1 cellular context compared by ENCODE assay signal in the genomic region with DNA sequence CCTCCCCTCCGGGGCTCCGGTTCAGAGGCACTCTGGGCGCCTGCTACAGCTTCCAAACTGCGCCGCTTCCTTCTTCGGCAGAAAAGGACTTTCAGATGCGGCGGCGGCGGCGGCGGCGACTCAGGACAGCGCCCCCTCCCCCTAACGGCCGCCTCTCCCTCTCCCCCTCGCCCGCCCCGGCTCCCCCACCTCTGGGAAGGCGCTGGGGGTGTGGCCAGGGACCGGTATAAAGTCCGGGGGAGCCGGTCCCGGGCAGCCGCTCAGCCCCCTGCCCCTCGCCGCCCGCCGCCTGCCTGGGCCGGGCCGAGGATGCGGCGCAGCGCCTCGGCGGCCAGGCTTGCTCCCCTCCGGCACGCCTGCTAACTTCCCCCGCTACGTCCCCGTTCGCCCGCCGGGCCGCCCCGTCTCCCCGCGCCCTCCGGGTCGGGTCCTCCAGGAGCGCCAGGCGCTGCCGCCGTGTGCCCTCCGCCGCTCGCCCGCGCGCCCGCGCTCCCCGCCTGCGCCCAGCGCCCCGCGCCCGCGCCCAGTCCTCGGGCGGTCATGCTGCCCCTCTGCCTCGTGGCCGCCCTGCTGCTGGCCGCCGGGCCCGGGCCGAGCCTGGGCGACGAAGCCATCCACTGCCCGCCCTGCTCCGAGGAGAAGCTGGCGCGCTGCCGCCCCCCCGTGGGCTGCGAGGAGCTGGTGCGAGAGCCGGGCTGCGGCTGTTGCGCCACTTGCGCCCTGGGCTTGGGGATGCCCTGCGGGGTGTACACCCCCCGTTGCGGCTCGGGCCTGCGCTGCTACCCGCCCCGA.
TF ChIP-seq lines count a peak whose summit lies in the region.

A gene (plus strand): TSS at position 255 of the 792 bp plus-strand sequence. CDS start 286 bp downstream, at position 541.

TF ChIP-seq in K562, 482 proteins besides CTCF, POLR2A, EP300 and RAD21 (continued from another document and continues in another):
- TF ChIP-seq, protein P1, sequence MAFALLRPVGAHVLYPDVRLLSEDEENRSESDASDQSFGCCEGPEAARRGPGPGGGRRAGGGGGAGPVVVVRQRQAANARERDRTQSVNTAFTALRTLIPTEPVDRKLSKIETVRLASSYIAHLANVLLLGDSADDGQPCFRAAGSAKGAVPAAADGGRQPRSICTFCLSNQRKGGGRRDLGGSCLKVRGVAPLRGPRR (CRISPR knock-in tag; IDR thresholded peaks at IDR 0.05) = no peak
- TF ChIP-seq ARID1B (IDR thresholded peaks at IDR 0.05) = no peak
- no peak for TF ChIP-seq MCM3 (IDR thresholded peaks at IDR 0.05)
- no peak for TF ChIP-seq PML (IDR thresholded peaks at IDR 0.05; ENCODE audit: low read length)
- TF ChIP-seq, protein P2, sequence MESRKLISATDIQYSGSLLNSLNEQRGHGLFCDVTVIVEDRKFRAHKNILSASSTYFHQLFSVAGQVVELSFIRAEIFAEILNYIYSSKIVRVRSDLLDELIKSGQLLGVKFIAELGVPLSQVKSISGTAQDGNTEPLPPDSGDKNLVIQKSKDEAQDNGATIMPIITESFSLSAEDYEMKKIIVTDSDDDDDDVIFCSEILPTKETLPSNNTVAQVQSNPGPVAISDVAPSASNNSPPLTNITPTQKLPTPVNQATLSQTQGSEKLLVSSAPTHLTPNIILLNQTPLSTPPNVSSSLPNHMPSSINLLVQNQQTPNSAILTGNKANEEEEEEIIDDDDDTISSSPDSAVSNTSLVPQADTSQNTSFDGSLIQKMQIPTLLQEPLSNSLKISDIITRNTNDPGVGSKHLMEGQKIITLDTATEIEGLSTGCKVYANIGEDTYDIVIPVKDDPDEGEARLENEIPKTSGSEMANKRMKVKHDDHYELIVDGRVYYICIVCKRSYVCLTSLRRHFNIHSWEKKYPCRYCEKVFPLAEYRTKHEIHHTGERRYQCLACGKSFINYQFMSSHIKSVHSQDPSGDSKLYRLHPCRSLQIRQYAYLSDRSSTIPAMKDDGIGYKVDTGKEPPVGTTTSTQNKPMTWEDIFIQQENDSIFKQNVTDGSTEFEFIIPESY (CRISPR knock-in tag; IDR thresholded peaks at IDR 0.05) = no peak
- no peak for TF ChIP-seq ZNF121 (CRISPR knock-in tag; conservative IDR thresholded peaks at IDR 0.05)
- TF ChIP-seq, protein P3, sequence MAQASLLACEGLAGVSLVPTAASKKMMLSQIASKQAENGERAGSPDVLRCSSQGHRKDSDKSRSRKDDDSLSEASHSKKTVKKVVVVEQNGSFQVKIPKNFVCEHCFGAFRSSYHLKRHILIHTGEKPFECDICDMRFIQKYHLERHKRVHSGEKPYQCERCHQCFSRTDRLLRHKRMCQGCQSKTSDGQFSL (CRISPR knock-in tag; IDR thresholded peaks at IDR 0.05) = peak; percentile 62; the same call in 1 of the 2 replicates
- TF ChIP-seq, protein P3 (tag; IDR thresholded peaks at IDR 0.05) = 0 out of 4 replicates have a peak, but pooled peaks of 1 of the 2 experiments have one; percentile 15
- TF ChIP-seq, protein P4, sequence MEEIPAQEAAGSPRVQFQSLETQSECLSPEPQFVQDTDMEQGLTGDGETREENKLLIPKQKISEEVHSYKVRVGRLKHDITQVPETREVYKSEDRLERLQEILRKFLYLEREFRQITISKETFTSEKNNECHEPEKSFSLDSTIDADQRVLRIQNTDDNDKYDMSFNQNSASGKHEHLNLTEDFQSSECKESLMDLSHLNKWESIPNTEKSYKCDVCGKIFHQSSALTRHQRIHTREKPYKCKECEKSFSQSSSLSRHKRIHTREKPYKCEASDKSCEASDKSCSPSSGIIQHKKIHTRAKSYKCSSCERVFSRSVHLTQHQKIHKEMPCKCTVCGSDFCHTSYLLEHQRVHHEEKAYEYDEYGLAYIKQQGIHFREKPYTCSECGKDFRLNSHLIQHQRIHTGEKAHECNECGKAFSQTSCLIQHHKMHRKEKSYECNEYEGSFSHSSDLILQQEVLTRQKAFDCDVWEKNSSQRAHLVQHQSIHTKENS (CRISPR knock-in tag; IDR thresholded peaks at IDR 0.05) = no peak
- peak; percentile 6 for TF ChIP-seq SAP30 (IDR thresholded peaks at IDR 0.05; ENCODE audit: borderline replicate concordance, insufficient read depth, low read depth, low read length, poor library complexity, severe bottlenecking)
- no peak for TF ChIP-seq POU5F1 (IDR thresholded peaks at IDR 0.05; ENCODE audit: borderline replicate concordance, low read depth, low read length, partially characterized antibody)
- no peak for TF ChIP-seq RBM39 (optimal IDR thresholded peaks at IDR 0.05; ENCODE audit: low read depth, low read length)
- peak; percentile 61; the same call in 1 of the 2 replicates for TF ChIP-seq PHF8 (IDR thresholded peaks at IDR 0.05; ENCODE audit: borderline replicate concordance, low read length)
- TF ChIP-seq, protein P5, sequence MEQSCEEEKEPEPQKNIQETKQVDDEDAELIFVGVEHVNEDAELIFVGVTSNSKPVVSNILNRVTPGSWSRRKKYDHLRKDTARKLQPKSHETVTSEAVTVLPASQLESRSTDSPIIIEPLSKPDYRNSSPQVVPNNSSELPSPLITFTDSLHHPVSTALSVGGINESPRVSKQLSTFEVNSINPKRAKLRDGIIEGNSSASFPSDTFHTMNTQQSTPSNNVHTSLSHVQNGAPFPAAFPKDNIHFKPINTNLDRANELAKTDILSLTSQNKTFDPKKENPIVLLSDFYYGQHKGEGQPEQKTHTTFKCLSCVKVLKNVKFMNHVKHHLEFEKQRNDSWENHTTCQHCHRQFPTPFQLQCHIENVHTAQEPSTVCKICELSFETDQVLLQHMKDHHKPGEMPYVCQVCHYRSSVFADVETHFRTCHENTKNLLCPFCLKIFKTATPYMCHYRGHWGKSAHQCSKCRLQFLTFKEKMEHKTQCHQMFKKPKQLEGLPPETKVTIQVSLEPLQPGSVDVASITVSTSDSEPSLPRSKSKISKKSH (CRISPR knock-in tag; IDR thresholded peaks at IDR 0.05) = no peak
- TF ChIP-seq ZNF184 (CRISPR knock-in tag; IDR thresholded peaks at IDR 0.05) = no peak
- no peak for TF ChIP-seq NCOA1 (IDR thresholded peaks at IDR 0.05; ENCODE audit: low read depth)
- no peak for TF ChIP-seq NEUROD1 (IDR thresholded peaks at IDR 0.05; ENCODE audit: borderline replicate concordance, low read depth, low read length, partially characterized antibody)
- TF ChIP-seq HOXB6 (CRISPR knock-in tag; IDR thresholded peaks at IDR 0.05; ENCODE audit: borderline replicate concordance) = no peak
- no peak for TF ChIP-seq ZNF316 (IDR thresholded peaks at IDR 0.05)
- 0 out of 2 replicates have a peak, but pooled peaks have one; percentile 34 for TF ChIP-seq KLF1 (tag; IDR thresholded peaks at IDR 0.05)
- no peak for TF ChIP-seq ZSCAN32 (CRISPR knock-in tag; IDR thresholded peaks at IDR 0.05)
- no peak; the same call in 1 of the 2 replicates for TF ChIP-seq CHCHD3 (CRISPR knock-in tag; IDR thresholded peaks at IDR 0.05)
- TF ChIP-seq, protein P6, sequence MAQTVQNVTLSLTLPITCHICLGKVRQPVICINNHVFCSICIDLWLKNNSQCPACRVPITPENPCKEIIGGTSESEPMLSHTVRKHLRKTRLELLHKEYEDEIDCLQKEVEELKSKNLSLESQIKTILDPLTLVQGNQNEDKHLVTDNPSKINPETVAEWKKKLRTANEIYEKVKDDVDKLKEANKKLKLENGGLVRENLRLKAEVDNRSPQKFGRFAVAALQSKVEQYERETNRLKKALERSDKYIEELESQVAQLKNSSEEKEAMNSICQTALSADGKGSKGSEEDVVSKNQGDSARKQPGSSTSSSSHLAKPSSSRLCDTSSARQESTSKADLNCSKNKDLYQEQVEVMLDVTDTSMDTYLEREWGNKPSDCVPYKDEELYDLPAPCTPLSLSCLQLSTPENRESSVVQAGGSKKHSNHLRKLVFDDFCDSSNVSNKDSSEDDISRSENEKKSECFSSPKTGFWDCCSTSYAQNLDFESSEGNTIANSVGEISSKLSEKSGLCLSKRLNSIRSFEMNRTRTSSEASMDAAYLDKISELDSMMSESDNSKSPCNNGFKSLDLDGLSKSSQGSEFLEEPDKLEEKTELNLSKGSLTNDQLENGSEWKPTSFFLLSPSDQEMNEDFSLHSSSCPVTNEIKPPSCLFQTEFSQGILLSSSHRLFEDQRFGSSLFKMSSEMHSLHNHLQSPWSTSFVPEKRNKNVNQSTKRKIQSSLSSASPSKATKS (CRISPR knock-in tag; IDR thresholded peaks at IDR 0.05) = no peak
- TF ChIP-seq CHD1 (IDR thresholded peaks at IDR 0.05; ENCODE audit: low read length) = peak; percentile 7
- no peak for TF ChIP-seq FOXP1 (CRISPR knock-in tag; IDR thresholded peaks at IDR 0.05)
- TF ChIP-seq, protein P7, sequence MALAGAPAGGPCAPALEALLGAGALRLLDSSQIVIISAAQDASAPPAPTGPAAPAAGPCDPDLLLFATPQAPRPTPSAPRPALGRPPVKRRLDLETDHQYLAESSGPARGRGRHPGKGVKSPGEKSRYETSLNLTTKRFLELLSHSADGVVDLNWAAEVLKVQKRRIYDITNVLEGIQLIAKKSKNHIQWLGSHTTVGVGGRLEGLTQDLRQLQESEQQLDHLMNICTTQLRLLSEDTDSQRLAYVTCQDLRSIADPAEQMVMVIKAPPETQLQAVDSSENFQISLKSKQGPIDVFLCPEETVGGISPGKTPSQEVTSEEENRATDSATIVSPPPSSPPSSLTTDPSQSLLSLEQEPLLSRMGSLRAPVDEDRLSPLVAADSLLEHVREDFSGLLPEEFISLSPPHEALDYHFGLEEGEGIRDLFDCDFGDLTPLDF (CRISPR knock-in tag; IDR thresholded peaks at IDR 0.05) = no peak; the same call in 1 of the 2 replicates
- no peak for TF ChIP-seq ATF1 (CRISPR knock-in tag; IDR thresholded peaks at IDR 0.05)
- TF ChIP-seq ATF1 (tag; IDR thresholded peaks at IDR 0.05) = no peak
- peak; percentile 53; the same call in 1 of the 2 replicates for TF ChIP-seq ZNF668 (CRISPR knock-in tag; IDR thresholded peaks at IDR 0.05)
- no peak for TF ChIP-seq HDAC1 (IDR thresholded peaks at IDR 0.05)
- TF ChIP-seq, protein P8, sequence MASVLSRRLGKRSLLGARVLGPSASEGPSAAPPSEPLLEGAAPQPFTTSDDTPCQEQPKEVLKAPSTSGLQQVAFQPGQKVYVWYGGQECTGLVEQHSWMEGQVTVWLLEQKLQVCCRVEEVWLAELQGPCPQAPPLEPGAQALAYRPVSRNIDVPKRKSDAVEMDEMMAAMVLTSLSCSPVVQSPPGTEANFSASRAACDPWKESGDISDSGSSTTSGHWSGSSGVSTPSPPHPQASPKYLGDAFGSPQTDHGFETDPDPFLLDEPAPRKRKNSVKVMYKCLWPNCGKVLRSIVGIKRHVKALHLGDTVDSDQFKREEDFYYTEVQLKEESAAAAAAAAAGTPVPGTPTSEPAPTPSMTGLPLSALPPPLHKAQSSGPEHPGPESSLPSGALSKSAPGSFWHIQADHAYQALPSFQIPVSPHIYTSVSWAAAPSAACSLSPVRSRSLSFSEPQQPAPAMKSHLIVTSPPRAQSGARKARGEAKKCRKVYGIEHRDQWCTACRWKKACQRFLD (CRISPR knock-in tag; IDR thresholded peaks at IDR 0.05) = 0 out of 2 replicates have a peak, but pooled peaks have one; percentile 74
- TF ChIP-seq ZNF175 (CRISPR knock-in tag; IDR thresholded peaks at IDR 0.05; ENCODE audit: low read depth) = no peak
- TF ChIP-seq TRIM24 (IDR thresholded peaks at IDR 0.05) = no peak
- peak; percentile 79 for TF ChIP-seq L3MBTL2 (IDR thresholded peaks at IDR 0.05)
- TF ChIP-seq, protein P9, sequence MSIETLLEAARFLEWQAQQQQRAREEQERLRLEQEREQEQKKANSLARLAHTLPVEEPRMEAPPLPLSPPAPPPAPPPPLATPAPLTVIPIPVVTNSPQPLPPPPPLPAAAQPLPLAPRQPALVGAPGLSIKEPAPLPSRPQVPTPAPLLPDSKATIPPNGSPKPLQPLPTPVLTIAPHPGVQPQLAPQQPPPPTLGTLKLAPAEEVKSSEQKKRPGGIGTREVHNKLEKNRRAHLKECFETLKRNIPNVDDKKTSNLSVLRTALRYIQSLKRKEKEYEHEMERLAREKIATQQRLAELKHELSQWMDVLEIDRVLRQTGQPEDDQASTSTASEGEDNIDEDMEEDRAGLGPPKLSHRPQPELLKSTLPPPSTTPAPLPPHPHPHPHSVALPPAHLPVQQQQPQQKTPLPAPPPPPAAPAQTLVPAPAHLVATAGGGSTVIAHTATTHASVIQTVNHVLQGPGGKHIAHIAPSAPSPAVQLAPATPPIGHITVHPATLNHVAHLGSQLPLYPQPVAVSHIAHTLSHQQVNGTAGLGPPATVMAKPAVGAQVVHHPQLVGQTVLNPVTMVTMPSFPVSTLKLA (conservative IDR thresholded peaks at IDR 0.05) = no peak
- no peak for TF ChIP-seq BMI1 (IDR thresholded peaks at IDR 0.05; ENCODE audit: low read length)
